ENCODE assay signal across 1 cellular context in the genomic region with DNA sequence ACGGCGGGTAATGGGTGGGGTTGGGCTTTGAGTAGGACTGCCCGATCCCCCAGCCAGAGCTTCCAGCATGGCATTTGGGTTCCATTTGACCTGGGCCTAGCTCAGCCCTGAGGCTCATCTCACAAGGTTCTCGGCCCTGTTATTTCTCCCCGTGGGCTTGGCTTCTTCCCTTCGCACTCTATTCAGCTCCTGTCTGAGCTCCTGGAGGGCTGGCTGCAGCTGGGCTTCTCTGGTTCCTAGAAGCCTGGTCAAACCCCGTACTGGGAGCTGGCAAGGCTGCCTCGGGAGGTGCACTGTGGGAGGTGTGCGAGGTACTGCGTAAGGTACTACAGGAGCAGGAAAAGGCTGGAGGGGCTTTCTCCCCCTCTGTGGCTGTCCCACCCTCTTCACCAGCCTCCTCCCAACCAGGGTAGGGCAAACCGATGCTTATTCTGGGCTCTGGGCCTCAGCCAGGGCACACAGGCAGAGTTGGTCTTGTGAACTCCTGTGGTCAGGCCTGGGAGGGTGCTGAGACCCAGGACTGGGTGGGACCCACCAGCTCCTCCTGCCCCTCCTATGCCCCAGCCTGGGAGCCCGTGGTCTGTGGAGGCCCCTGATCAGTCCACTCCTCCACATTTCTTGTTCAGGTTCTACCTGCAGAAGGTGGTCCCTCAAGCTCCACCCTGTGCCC.
TF ChIP-seq lines count a peak whose summit lies in the region.

No MANE protein-coding gene starts in this region.

TF ChIP-seq in IMR-90, 13 proteins besides CTCF, POLR2A, EP300 and RAD21:
- TF ChIP-seq MXI1 (IDR thresholded peaks at IDR 0.05; ENCODE audit: borderline replicate concordance, low read depth, low read length) (no peak), USF2 (IDR thresholded peaks at IDR 0.05; ENCODE audit: low read depth, low read length) (no peak), MAZ (IDR thresholded peaks at IDR 0.05; ENCODE audit: borderline replicate concordance, low read depth, low read length) (no peak), NFE2L2 (IDR thresholded peaks at IDR 0.05; ENCODE audit: low read depth, low read length) (no peak), MAFK (IDR thresholded peaks at IDR 0.05; ENCODE audit: low read depth, low read length) (no peak), CEBPB (IDR thresholded peaks at IDR 0.05; ENCODE audit: low read depth, low read length) (no peak), SMC3 (IDR thresholded peaks at IDR 0.05; ENCODE audit: low read depth, low read length) (no peak), FOS (IDR thresholded peaks at IDR 0.05; ENCODE audit: low read depth, low read length) (no peak), BHLHE40 (IDR thresholded peaks at IDR 0.05; ENCODE audit: low read depth, low read length) (no peak), RCOR1 (IDR thresholded peaks at IDR 0.05; ENCODE audit: insufficient replicate concordance, low read length) (no peak)
